In the genomic region with DNA sequence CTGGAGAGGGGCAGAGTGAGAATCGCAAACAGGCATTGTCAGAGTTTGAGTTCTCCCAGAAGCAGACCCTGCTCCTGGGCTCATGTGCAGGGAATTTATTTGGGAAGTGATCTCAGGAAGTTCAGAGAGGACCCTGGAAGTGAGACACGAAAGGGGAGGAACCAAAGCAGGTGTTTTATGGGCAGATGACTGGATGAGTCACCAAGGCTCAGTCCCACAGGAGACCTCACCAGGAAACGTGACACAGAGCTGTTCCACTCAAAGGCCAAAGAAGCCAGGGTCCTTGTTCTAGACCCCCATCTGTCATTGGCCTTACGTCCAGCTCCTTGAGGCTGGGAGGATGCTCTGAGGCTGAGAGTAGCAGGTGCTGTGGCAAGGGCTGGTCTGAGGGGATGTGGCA, we compare ENCODE assay signal across 14 cellular contexts. TPM values are rescaled to one million over a fixed set of nuclear protein-coding genes. Genes with fewer than 3 reads are reported as not detected.
DNase-seq lines count a peak whose midpoint lies in the region; ATAC-seq, FAIRE-seq and TF ChIP-seq lines count a peak whose summit lies in the region.
"Had no signal": no experiment of that assay in that cellular context is flagged by ENCODE, and none has a peak within 500 bp of the region (broad histone marks: within the 10 kb centered on the region; RNA-seq: fewer than 3 reads in every experiment).

No MANE protein-coding gene starts in this region.

- ATAC-seq in HG03457 (IDR thresholded peaks at IDR 0.05; ENCODE audit: unreplicated experiment) = no peak
- no peak for ATAC-seq in HG03196 (IDR thresholded peaks at IDR 0.05; ENCODE audit: unreplicated experiment)
- ATAC-seq: effector memory CD8-positive, alpha-beta T cell had no signal

- H3K27ac ChIP-seq in liver (ENCODE audit: low read depth in 1 of 2, low read length in 2 of 2) (peak overlapping the region; percentile 10 to 70), breast epithelium (no peak overlapping the region)
- H3K27ac ChIP-seq: PC-9 had no signal

- DNase-seq in AG20443 (ENCODE audit: low spot score) = peak; percentile 14
- peak; percentile 28 for DNase-seq in ELR (ENCODE audit: low read depth)
- peak; percentile 21 for DNase-seq in bronchial epithelial cell (ENCODE audit: low read depth)
- no peak for DNase-seq in cerebellar nuclear complex (lab: John Stamatoyannopoulos, UW)
- no peak for DNase-seq in breast epithelium (ENCODE audit: low spot score in 2 of 2)
- DNase-seq: activated CD4-positive, alpha-beta T cell treated with anti-CD3 and anti-CD28 coated beads, Interleukin-2, amount 10 ng/mL, durations not matched to agents 7 days and 5 days; activated naive CD8-positive, alpha-beta T cell treated with anti-CD3 and anti-CD28 coated beads for 36 hours; activated T-cell treated with anti-CD3 and anti-CD28 coated beads, Interleukin-2, amount 50 U/mL, for 1 hour; effector memory CD8-positive, alpha-beta T cell; NCI-H526 treated with DMSO at 0.1 percent for 48 hours; PC-9 had no signal

- FAIRE-seq in bronchial epithelial cell (lab: Jason Lieb, UNC) = peak; percentile 92

- intact Hi-C loops in breast epithelium (cut with DNase I; ENCODE audit: low total_unique reads) = loop anchor here (5.0 kb wide), 1 partner anchor 1464 kb away; no protein-coding TSS in a partner anchor

- TF ChIP-seq CTCF in bronchial epithelial cell (IDR thresholded peaks at IDR 0.05; ENCODE audit: insufficient read depth, low read length, severe bottlenecking) = no peak
- no peak for TF ChIP-seq CTCF in liver (IDR thresholded peaks at IDR 0.05; ENCODE audit: low read depth, low read length, missing input control)
- TF ChIP-seq CTCF in breast epithelium (IDR thresholded peaks at IDR 0.05) = no peak

- H3K9me3 ChIP-seq in liver (ENCODE audit: control insufficient read depth in 4 of 4, low read length in 3 of 4) (no peaks in the 10 kb centered on the region), breast epithelium (no peaks in the 10 kb centered on the region)

- no peak overlapping the region for H3K9ac ChIP-seq in liver (ENCODE audit: low read depth in 1 of 2, low read length in 2 of 2)

- TF ChIP-seq RAD21 in liver (IDR thresholded peaks at IDR 0.05) = no peak

- peaks cover 30% of the 10 kb centered on the region for H3K36me3 ChIP-seq in bronchial epithelial cell (ENCODE audit: control insufficient read depth, insufficient read depth, low read length)
- peaks cover 14 to 59% (median 37%) of the 10 kb centered on the region in 4 donors for H3K36me3 ChIP-seq in liver (ENCODE audit: control insufficient read depth in 4 of 4, insufficient read depth in 3 of 4, low read depth in 1 of 4, low read length in 3 of 4)
- H3K36me3 ChIP-seq in breast epithelium = no peaks in the 10 kb centered on the region

- no peaks in the 10 kb centered on the region for H3K27me3 ChIP-seq in bronchial epithelial cell (ENCODE audit: control insufficient read depth, insufficient read depth, low read length)
- no peaks in the 10 kb centered on the region for H3K27me3 ChIP-seq in liver (ENCODE audit: control insufficient read depth in 4 of 4, insufficient read depth in 4 of 4, low read length in 3 of 4)
- H3K27me3 ChIP-seq in breast epithelium = no peaks in the 10 kb centered on the region

- no peak for TF ChIP-seq POLR2A in breast epithelium (IDR thresholded peaks at IDR 0.05)

- H3K4me1 ChIP-seq in liver (ENCODE audit: control insufficient read depth in 4 of 4, insufficient read depth in 4 of 4, low read length in 3 of 4) (peaks cover 21 to 52% (median 45%) of the 10 kb centered on the region in 4 donors), breast epithelium (no peaks in the 10 kb centered on the region)

- H3K4me3 ChIP-seq in bronchial epithelial cell (ENCODE audit: low read depth, low read length) (no peak overlapping the region), liver (ENCODE audit: low read depth in 1 of 3, low read length in 3 of 3) (no peak overlapping the region), breast epithelium (no peak overlapping the region)
- H3K4me3 ChIP-seq: PC-9 had no signal

- 73% methylated on average over 4 of the region's 4 CpGs for WGBS in liver

TF ChIP-seq in liver, 16 proteins besides CTCF, POLR2A, EP300 and RAD21:
- TF ChIP-seq, protein P1, sequence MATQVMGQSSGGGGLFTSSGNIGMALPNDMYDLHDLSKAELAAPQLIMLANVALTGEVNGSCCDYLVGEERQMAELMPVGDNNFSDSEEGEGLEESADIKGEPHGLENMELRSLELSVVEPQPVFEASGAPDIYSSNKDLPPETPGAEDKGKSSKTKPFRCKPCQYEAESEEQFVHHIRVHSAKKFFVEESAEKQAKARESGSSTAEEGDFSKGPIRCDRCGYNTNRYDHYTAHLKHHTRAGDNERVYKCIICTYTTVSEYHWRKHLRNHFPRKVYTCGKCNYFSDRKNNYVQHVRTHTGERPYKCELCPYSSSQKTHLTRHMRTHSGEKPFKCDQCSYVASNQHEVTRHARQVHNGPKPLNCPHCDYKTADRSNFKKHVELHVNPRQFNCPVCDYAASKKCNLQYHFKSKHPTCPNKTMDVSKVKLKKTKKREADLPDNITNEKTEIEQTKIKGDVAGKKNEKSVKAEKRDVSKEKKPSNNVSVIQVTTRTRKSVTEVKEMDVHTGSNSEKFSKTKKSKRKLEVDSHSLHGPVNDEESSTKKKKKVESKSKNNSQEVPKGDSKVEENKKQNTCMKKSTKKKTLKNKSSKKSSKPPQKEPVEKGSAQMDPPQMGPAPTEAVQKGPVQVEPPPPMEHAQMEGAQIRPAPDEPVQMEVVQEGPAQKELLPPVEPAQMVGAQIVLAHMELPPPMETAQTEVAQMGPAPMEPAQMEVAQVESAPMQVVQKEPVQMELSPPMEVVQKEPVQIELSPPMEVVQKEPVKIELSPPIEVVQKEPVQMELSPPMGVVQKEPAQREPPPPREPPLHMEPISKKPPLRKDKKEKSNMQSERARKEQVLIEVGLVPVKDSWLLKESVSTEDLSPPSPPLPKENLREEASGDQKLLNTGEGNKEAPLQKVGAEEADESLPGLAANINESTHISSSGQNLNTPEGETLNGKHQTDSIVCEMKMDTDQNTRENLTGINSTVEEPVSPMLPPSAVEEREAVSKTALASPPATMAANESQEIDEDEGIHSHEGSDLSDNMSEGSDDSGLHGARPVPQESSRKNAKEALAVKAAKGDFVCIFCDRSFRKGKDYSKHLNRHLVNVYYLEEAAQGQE (IDR thresholded peaks at IDR 0.05) = no peak
- TF ChIP-seq HNF4G (IDR thresholded peaks at IDR 0.05) = no peak
- TF ChIP-seq EGR1 (IDR thresholded peaks at IDR 0.05; ENCODE audit: low read depth in 2 of 2) = no peak
- no peak for TF ChIP-seq NR2F2 (IDR thresholded peaks at IDR 0.05)
- TF ChIP-seq, protein P2, sequence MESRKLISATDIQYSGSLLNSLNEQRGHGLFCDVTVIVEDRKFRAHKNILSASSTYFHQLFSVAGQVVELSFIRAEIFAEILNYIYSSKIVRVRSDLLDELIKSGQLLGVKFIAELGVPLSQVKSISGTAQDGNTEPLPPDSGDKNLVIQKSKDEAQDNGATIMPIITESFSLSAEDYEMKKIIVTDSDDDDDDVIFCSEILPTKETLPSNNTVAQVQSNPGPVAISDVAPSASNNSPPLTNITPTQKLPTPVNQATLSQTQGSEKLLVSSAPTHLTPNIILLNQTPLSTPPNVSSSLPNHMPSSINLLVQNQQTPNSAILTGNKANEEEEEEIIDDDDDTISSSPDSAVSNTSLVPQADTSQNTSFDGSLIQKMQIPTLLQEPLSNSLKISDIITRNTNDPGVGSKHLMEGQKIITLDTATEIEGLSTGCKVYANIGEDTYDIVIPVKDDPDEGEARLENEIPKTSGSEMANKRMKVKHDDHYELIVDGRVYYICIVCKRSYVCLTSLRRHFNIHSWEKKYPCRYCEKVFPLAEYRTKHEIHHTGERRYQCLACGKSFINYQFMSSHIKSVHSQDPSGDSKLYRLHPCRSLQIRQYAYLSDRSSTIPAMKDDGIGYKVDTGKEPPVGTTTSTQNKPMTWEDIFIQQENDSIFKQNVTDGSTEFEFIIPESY (IDR thresholded peaks at IDR 0.05) = no peak
- TF ChIP-seq, protein P3, sequence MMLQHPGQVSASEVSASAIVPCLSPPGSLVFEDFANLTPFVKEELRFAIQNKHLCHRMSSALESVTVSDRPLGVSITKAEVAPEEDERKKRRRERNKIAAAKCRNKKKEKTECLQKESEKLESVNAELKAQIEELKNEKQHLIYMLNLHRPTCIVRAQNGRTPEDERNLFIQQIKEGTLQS (IDR thresholded peaks at IDR 0.05) = no peak
- TF ChIP-seq TAF1 (conservative IDR thresholded peaks at IDR 0.05) = no peak
- TF ChIP-seq, protein P4, sequence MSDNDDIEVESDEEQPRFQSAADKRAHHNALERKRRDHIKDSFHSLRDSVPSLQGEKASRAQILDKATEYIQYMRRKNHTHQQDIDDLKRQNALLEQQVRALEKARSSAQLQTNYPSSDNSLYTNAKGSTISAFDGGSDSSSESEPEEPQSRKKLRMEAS (IDR thresholded peaks at IDR 0.05) = no peak
- no peak for TF ChIP-seq GABPA (IDR thresholded peaks at IDR 0.05 in 1 of 2, conservative IDR thresholded peaks at IDR 0.05 in 1 of 2)
- TF ChIP-seq FOXA2 (IDR thresholded peaks at IDR 0.05) = no peak
- TF ChIP-seq JUND (IDR thresholded peaks at IDR 0.05) = no peak

RNA-seq across cellular contexts. Expression of a gene that starts 43.4 kb away (rescaled TPM):
- total RNA-seq in bronchial epithelial cell (44.0 and 44.8 TPM in 2 replicates), liver (10 to 100 TPM; 20.3 to 21.7 TPM), breast epithelium (10 to 100 TPM; 28.5 to 45.2 (median 33.1) TPM)
- 10 to 100 TPM in 1 of 2 donors, 1 to 10 TPM in 1; 9.7 to 11.9 TPM for polyA plus RNA-seq in liver

Comparison
In these comparisons a context has a peak if more than half of its experiments do, and no peak if none do; other contexts are left out.
1. DNase-seq: peak in AG20443 (single experiment), ELR (single experiment) and bronchial epithelial cell (single experiment); none in cerebellar nuclear complex (0 of 2) and breast epithelium (0 of 2).
2. H3K27ac ChIP-seq: peak in liver (2 of 2); none in breast epithelium (0 of 2).